8 cellular contexts compared by ENCODE assay signal in the genomic region with DNA sequence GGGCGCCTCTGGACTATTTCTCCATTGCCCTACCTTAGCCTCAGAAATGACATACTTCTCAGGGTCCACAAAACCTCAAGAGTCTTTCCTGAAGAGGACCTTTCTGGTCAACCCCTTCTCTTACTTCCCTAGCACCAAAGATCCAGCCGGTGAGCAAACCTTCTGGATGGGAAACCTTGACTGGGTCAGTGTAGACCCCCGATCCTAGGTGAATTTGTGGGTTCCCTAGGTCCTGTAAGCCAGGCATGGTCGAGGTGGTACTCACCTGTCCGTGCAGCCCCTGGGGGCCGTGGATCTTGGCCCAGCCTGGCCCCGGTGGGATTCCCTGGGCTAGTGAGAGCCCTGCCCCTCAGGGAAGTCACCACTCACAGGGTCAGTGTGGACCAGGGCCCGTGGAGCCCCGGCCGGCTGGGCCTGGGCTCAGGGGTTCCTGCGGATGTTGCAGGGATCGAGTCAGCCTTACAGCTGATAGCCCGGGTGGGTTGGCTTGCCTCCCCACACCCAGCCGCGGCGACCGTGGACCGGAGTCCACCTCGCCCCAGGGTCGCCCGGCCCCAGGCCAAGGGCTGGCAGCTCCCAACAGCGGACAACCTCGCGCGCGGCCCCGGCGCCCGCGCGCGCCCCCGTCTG. TPM values are rescaled to one million over a fixed set of nuclear protein-coding genes. Genes with fewer than 3 reads are reported as not detected.
A peak's percentile ranks its signal among the peaks of the same experiment; 100 is the strongest.
DNase-seq lines count a peak whose midpoint lies in the region; ATAC-seq and TF ChIP-seq lines count a peak whose summit lies in the region.

No MANE protein-coding gene starts in this region.

- H3K27ac ChIP-seq in heart right ventricle (peak overlapping the region; percentile 89 to 99 (median 96)), gastrocnemius medialis (peak overlapping the region; percentile 85 to 99 (median 90))

- H3K4me3 ChIP-seq in heart right ventricle (peak overlapping the region; percentile 45 to 91 (median 82)), gastrocnemius medialis (peak overlapping the region; percentile 73 to 95 (median 90))

- ATAC-seq in HG03025 (IDR thresholded peaks at IDR 0.05; ENCODE audit: low FRiP score, unreplicated experiment) (peak; percentile 42), WTC11 (peak; percentile 19), heart right ventricle (peak; percentile 52 to 84 (median 70)), gastrocnemius medialis (peak; percentile 56 to 62)

- TF ChIP-seq POLR2A in gastrocnemius medialis (IDR thresholded peaks at IDR 0.05): no peak

- H3K27me3 ChIP-seq in heart right ventricle (no peaks in the 10 kb centered on the region), gastrocnemius medialis (no peaks in the 10 kb centered on the region)

- H3K27me3 Mint-ChIP-seq in activated CD4-positive, alpha-beta T cell treated with anti-CD3 and anti-CD28 coated beads, Interleukin-2, amount 10 ng/mL, durations not matched to agents 7 days and 5 days: no peaks in the 10 kb centered on the region
- no peaks in the 10 kb centered on the region for H3K27me3 Mint-ChIP-seq in WTC11 (ENCODE audit: low read depth)

- H3K36me3 ChIP-seq in heart right ventricle (peaks cover 4 to 65% (median 41%) of the 10 kb centered on the region in 9 donors), gastrocnemius medialis (peaks cover 5 to 59% of the 10 kb centered on the region in 2 donors)

- in situ Hi-C loops in gastrocnemius medialis (cut with MboI; ENCODE audit: low sequenced_read_pairs in 4 of 4): no loop called here

- TF ChIP-seq CTCF in WTC11 (IDR thresholded peaks at IDR 0.05) (no peak), heart right ventricle (IDR thresholded peaks at IDR 0.05) (no peak), gastrocnemius medialis (IDR thresholded peaks at IDR 0.05 in 4 of 5, conservative IDR thresholded peaks at IDR 0.05 in 1 of 5) (no peak)

- H3K4me1 Mint-ChIP-seq in activated CD4-positive, alpha-beta T cell treated with anti-CD3 and anti-CD28 coated beads, Interleukin-2, amount 10 ng/mL, durations not matched to agents 7 days and 5 days: peaks cover 60% of the 10 kb centered on the region
- H3K4me1 Mint-ChIP-seq in WTC11: peaks cover 12% of the 10 kb centered on the region

- H3K36me3 Mint-ChIP-seq in activated CD4-positive, alpha-beta T cell treated with anti-CD3 and anti-CD28 coated beads, Interleukin-2, amount 10 ng/mL, durations not matched to agents 7 days and 5 days (ENCODE audit: low read depth): peaks cover 64% of the 10 kb centered on the region
- H3K36me3 Mint-ChIP-seq in WTC11: peaks cover 47% of the 10 kb centered on the region

- no peaks in the 10 kb centered on the region for H3K9me3 Mint-ChIP-seq in activated CD4-positive, alpha-beta T cell treated with anti-CD3 and anti-CD28 coated beads, Interleukin-2, amount 10 ng/mL, durations not matched to agents 7 days and 5 days
- no peaks in the 10 kb centered on the region for H3K9me3 Mint-ChIP-seq in WTC11

- DNase-seq in activated CD4-positive, alpha-beta T cell treated with anti-CD3 and anti-CD28 coated beads, Interleukin-2, amount 10 ng/mL, durations not matched to agents 7 days and 5 days: no peak
- no peak for DNase-seq in activated CD4-positive, alpha-beta T cell treated with anti-CD3 and anti-CD28 coated beads, Interleukin-2, amount 50 U/mL, for 4 hours
- DNase-seq in WTC11 (ENCODE audit: low spot score) (no peak), heart right ventricle (no peak), gastrocnemius medialis (peak in 1 of 2 donors; percentile 49), NCI-H1436 (lab: John Stamatoyannopoulos, UW) (no peak), SHP77 treated with DMSO at 0.1 percent for 48 hours (lab: John Stamatoyannopoulos, UW) (no peak)

- 5% methylated on average over 31 to 33 of the region's 33 CpGs for WGBS in heart right ventricle, 2 donors

- CTCF ChIA-PET in activated CD4-positive, alpha-beta T cell treated with anti-CD3 and anti-CD28 coated beads, Interleukin-2, amount 10 ng/mL, durations not matched to agents 7 days and 5 days (lab: Charles Lee): interaction anchor here (0.8 to 2.2 kb wide), 7 partner anchors 11 to 160 kb away, joined by 3 to 14 read pairs (median 4); partner anchors contain the start of genes CNPPD1, GLB1L and STK16
- CTCF ChIA-PET in WTC11 (lab: Charles Lee): interaction anchor here (1.2 to 2.4 kb wide), 4 partner anchors 11 to 66 kb away, joined by 4 to 21 read pairs (median 7); partner anchors contain the start of gene ABCB6

- peak overlapping the region; percentile 83 for H3K27ac Mint-ChIP-seq in activated CD4-positive, alpha-beta T cell treated with anti-CD3 and anti-CD28 coated beads, Interleukin-2, amount 10 ng/mL, durations not matched to agents 7 days and 5 days
- H3K27ac Mint-ChIP-seq in WTC11: no peak overlapping the region

- peak overlapping the region; percentile 98 for H3K4me3 Mint-ChIP-seq in activated CD4-positive, alpha-beta T cell treated with anti-CD3 and anti-CD28 coated beads, Interleukin-2, amount 10 ng/mL, durations not matched to agents 7 days and 5 days
- H3K4me3 Mint-ChIP-seq in WTC11: peak overlapping the region; percentile 69

- intact Hi-C loops in heart right ventricle (cut with DNase I): loop anchor here in 4 of 10 donors (1.0 to 10.0 kb wide), 5 partner anchors 50 to 68 kb away; partner anchors contain the start of genes DNAJB2 (in 2 of the 4) and RETREG2 (in 1 of the 4)
- intact Hi-C loops in gastrocnemius medialis (cut with DNase I; ENCODE audit: low total_unique reads): loop anchor here (1.0 to 5.0 kb wide), 7 partner anchors 10 to 268 kb away; partner anchors contain the start of genes DNAJB2, GLB1L, GMPPA and NHEJ1

- peaks cover 15 to 49% (median 32%) of the 10 kb centered on the region in 9 donors for H3K4me1 ChIP-seq in heart right ventricle
- H3K4me1 ChIP-seq in gastrocnemius medialis: peaks cover 22 to 27% of the 10 kb centered on the region in 2 donors

- H3K9me3 ChIP-seq in heart right ventricle (no peaks in the 10 kb centered on the region), gastrocnemius medialis (no peaks in the 10 kb centered on the region)

- POLR2A ChIA-PET in activated CD4-positive, alpha-beta T cell treated with anti-CD3 and anti-CD28 coated beads, Interleukin-2, amount 10 ng/mL, durations not matched to agents 7 days and 5 days (lab: Charles Lee): interaction anchor here (0.8 to 1.2 kb wide), 4 partner anchors 10 to 23 kb away, joined by 3 read pairs; partner anchors contain the start of genes ABCB6 and ZFAND2B
- POLR2A ChIA-PET in WTC11 (lab: Charles Lee): interaction anchor here (0.6 to 2.4 kb wide), 4 partner anchors 10 to 66 kb away, joined by 3 to 18 read pairs (median 10); partner anchors contain the start of genes ABCB6, GLB1L and STK16

TF ChIP-seq in WTC11, 78 proteins besides CTCF, POLR2A, EP300 and RAD21 (continues in another document):
- TF ChIP-seq ZNF396 (CRISPR knock-in tag; IDR thresholded peaks at IDR 0.05; ENCODE audit: borderline replicate concordance): no peak

RNA-seq across cellular contexts. Expression of gene ATG9A, which starts 0.6 kb away (rescaled TPM):
- 10 to 100 TPM; 48.5 to 52.9 TPM for total RNA-seq in activated CD4-positive, alpha-beta T cell treated with anti-CD3 and anti-CD28 coated beads, Interleukin-2, amount 10 ng/mL, durations not matched to agents 7 days and 5 days
- total RNA-seq in WTC11 (2021) (42.9 to 48.4 TPM (median 46.7 TPM) in 3 replicates), heart right ventricle (100 to 1,000 TPM in 1 of 10 donors, 10 to 100 TPM in 9; 64.5 to 103 (median 76.4) TPM), gastrocnemius medialis (100 to 1,000 TPM; 111 to 208 (median 176) TPM)
- polyA plus RNA-seq in heart right ventricle: 10 to 100 TPM; 14.1 to 79.4 TPM

RNA-seq across cellular contexts. Expression of gene ANKZF1, which starts 0.7 kb away (rescaled TPM):
- total RNA-seq in activated CD4-positive, alpha-beta T cell treated with anti-CD3 and anti-CD28 coated beads, Interleukin-2, amount 10 ng/mL, durations not matched to agents 7 days and 5 days: 100 to 1,000 TPM in 1 of 2 experiments, 10 to 100 TPM in 1; 92.0 to 100 TPM
- total RNA-seq in WTC11 (2021) (56.9 to 70.4 TPM (median 58.0 TPM) in 3 replicates), heart right ventricle (10 to 100 TPM; 16.4 to 36.8 (median 25.5) TPM), gastrocnemius medialis (10 to 100 TPM; 13.0 to 23.0 (median 19.1) TPM)
- polyA plus RNA-seq in heart right ventricle: 10 to 100 TPM; 12.7 to 44.7 TPM

RNA-seq across cellular contexts. Expression of gene ABCB6, which starts 10.1 kb away (rescaled TPM):
- total RNA-seq in activated CD4-positive, alpha-beta T cell treated with anti-CD3 and anti-CD28 coated beads, Interleukin-2, amount 10 ng/mL, durations not matched to agents 7 days and 5 days: 10 to 100 TPM; 10.0 to 10.3 TPM
- total RNA-seq in WTC11 (2021) (42.1 to 45.3 TPM (median 44.8 TPM) in 3 replicates), heart right ventricle (10 to 100 TPM in 9 of 10 donors, 1 to 10 TPM in 1; 9.8 to 31.0 (median 14.8) TPM), gastrocnemius medialis (10 to 100 TPM; 15.0 to 45.8 (median 31.8) TPM)
- polyA plus RNA-seq in heart right ventricle: 10 to 100 TPM; 31.0 to 34.0 TPM

RNA-seq across cellular contexts. Expression of gene GLB1L, which starts 16.4 kb away (rescaled TPM):
- 1 to 10 TPM; 3.3 to 3.4 TPM for total RNA-seq in activated CD4-positive, alpha-beta T cell treated with anti-CD3 and anti-CD28 coated beads, Interleukin-2, amount 10 ng/mL, durations not matched to agents 7 days and 5 days
- total RNA-seq in WTC11 (2021) (5.2 to 6.4 TPM (median 6.1 TPM) in 3 replicates), heart right ventricle (1 to 10 TPM; 1.6 to 5.2 (median 2.6) TPM), gastrocnemius medialis (1 to 10 TPM; 1.0 to 3.6 (median 1.3) TPM)
- 1 to 10 TPM; 1.5 to 2.1 TPM for polyA plus RNA-seq in heart right ventricle

RNA-seq across cellular contexts. Expression of gene STK16, which starts 16.4 kb away (rescaled TPM):
- 10 to 100 TPM; 33.0 to 33.5 TPM for total RNA-seq in activated CD4-positive, alpha-beta T cell treated with anti-CD3 and anti-CD28 coated beads, Interleukin-2, amount 10 ng/mL, durations not matched to agents 7 days and 5 days
- total RNA-seq in WTC11 (2021): 27.4 to 28.8 TPM (median 27.5 TPM) in 3 replicates
- total RNA-seq in heart right ventricle: 10 to 100 TPM; 14.6 to 23.1 (median 19.7) TPM
- polyA plus RNA-seq in heart right ventricle: 10 to 100 TPM; 12.9 to 26.7 TPM
- total RNA-seq in gastrocnemius medialis: 10 to 100 TPM in 3 of 4 donors, 1 to 10 TPM in 1; 4.4 to 19.3 (median 14.2) TPM

Comparison
In these comparisons a context has a peak if more than half of its experiments do, and no peak if none do; other contexts are left out.
1. ATAC-seq: peak in every context shown above with its lines; median percentile 70 in heart right ventricle; 59 in gastrocnemius medialis; 42 in HG03025; 19 in WTC11.